14 cellular contexts compared by ENCODE assay signal in the genomic region with DNA sequence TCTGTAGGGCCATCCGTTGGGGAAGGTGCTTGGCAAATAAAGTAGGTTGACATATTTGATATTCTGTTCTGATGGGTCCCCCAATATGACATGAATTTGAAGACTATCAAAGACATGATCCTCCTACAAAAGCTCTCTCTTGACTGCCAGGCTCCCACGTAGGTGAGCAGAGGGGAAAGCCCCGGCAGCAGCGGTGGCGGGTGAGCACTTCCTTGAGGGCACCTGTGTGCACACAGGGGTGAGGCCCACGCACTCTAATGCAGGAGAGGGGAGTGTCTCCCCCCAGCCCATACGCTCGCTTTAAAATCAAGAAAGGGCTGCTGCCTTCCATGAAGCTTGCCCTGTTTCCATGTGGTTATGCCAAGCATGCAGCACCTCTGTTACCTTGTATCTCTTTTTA.
DNase-seq lines count a peak whose midpoint lies in the region; ATAC-seq lines count a peak whose summit lies in the region.
"Had no signal": no experiment of that assay in that cellular context is flagged by ENCODE, and none has a peak within 500 bp of the region (broad histone marks: within the 10 kb centered on the region; RNA-seq: fewer than 3 reads in every experiment).

No MANE protein-coding gene starts in this region.

- H3K27me3 Mint-ChIP-seq in IgD-negative memory B cell: no peaks in the 10 kb centered on the region
- H3K27me3 Mint-ChIP-seq in dendritic cell treated with granulocyte-macrophage colony-stimulating factor and Interleukin-4, amounts not matched to agents 40 ng/mL and 50 ng/mL, for 4 days: no peaks in the 10 kb centered on the region
- H3K27me3 Mint-ChIP-seq: naive B cell had no signal

- intact Hi-C loops in dendritic cell treated with granulocyte-macrophage colony-stimulating factor and Interleukin-4, amounts not matched to agents 40 ng/mL and 50 ng/mL, for 4 days (cut with micrococcal nuclease): no loop called here
- intact Hi-C loops in sciatic nerve (cut with DNase I): no loop called here

- ATAC-seq in GM21786 (IDR thresholded peaks at IDR 0.05; ENCODE audit: unreplicated experiment) (no peak), sciatic nerve (no peak), HG03565 (IDR thresholded peaks at IDR 0.05; ENCODE audit: unreplicated experiment) (no peak)

- H3K4me1 Mint-ChIP-seq in IgD-negative memory B cell: peaks cover 0 to 4% (median 2%) of the 10 kb centered on the region in 3 donors
- no peaks in the 10 kb centered on the region for H3K4me1 Mint-ChIP-seq in dendritic cell treated with granulocyte-macrophage colony-stimulating factor and Interleukin-4, amounts not matched to agents 40 ng/mL and 50 ng/mL, for 4 days (ENCODE audit: low read depth)

- DNase-seq in activated T-cell treated with anti-CD3 and anti-CD28 coated beads for 1 hour (ENCODE audit: low read depth) (peak; percentile 16), H4 (ENCODE audit: low spot score) (no peak), sciatic nerve (ENCODE audit: low spot score) (no peak)
- DNase-seq in stimulated activated CD8-positive, alpha-beta memory T cell treated with anti-CD3 and anti-CD28 coated beads, Interleukin-12 subunit alpha, Interleukin-12 subunit beta, amount 100 ng/mL, for 4 hours (ENCODE audit: low read depth): peak; percentile 11
- DNase-seq: Karpas-422, naive B cell, NCI-H1417 treated with DMSO at 0.1 percent for 48 hours, NCI-H446 treated with DMSO at 0.1 percent for 48 hours, OCI-M1, transverse colon had no signal

- no peaks in the 10 kb centered on the region for H3K9me3 Mint-ChIP-seq in IgD-negative memory B cell
- no peaks in the 10 kb centered on the region for H3K9me3 Mint-ChIP-seq in dendritic cell treated with granulocyte-macrophage colony-stimulating factor and Interleukin-4, amounts not matched to agents 40 ng/mL and 50 ng/mL, for 4 days
- H3K9me3 Mint-ChIP-seq: naive B cell had no signal

- no peak overlapping the region for H3K4me3 Mint-ChIP-seq in IgD-negative memory B cell
- H3K4me3 Mint-ChIP-seq in dendritic cell treated with granulocyte-macrophage colony-stimulating factor and Interleukin-4, amounts not matched to agents 40 ng/mL and 50 ng/mL, for 4 days: no peak overlapping the region

- H3K36me3 Mint-ChIP-seq in IgD-negative memory B cell: peaks cover 5% of the 10 kb centered on the region
- H3K36me3 Mint-ChIP-seq in dendritic cell treated with granulocyte-macrophage colony-stimulating factor and Interleukin-4, amounts not matched to agents 40 ng/mL and 50 ng/mL, for 4 days (ENCODE audit: low read depth): peaks cover 55% of the 10 kb centered on the region

- peak overlapping the region in 2 of 3 donors; percentile 45 to 59 for H3K27ac Mint-ChIP-seq in IgD-negative memory B cell
- H3K27ac Mint-ChIP-seq in dendritic cell treated with granulocyte-macrophage colony-stimulating factor and Interleukin-4, amounts not matched to agents 40 ng/mL and 50 ng/mL, for 4 days: peak overlapping the region; percentile 19

Comparison
In these comparisons a context has a peak if more than half of its experiments do, and no peak if none do; other contexts are left out.
1. DNase-seq: peak in activated T-cell treated with anti-CD3 and anti-CD28 coated beads for 1 hour (single experiment) and stimulated activated CD8-positive, alpha-beta memory T cell treated with anti-CD3 and anti-CD28 coated beads, Interleukin-12 subunit alpha, Interleukin-12 subunit beta, amount 100 ng/mL, for 4 hours (single experiment); none in H4 (single experiment) and sciatic nerve (single experiment).